19 cellular contexts compared by ENCODE assay signal in genomic region chr20:46222521-46223007, GRCh38.
DNase-seq lines count a peak whose midpoint lies in the region; ATAC-seq, FAIRE-seq and TF ChIP-seq lines count a peak whose summit lies in the region.
"Had no signal": no experiment of that assay in that cellular context is flagged by ENCODE, and none has a peak within 500 bp of the region (broad histone marks: within the 10 kb centered on the region; RNA-seq: fewer than 3 reads in every experiment).

No MANE protein-coding gene starts in this region.

- DNase-seq in A549 (ENCODE audit: low read depth in 1 of 2, low spot score in 1 of 2) (no peak), NT2/D1 (ENCODE audit: low read depth, low spot score) (peak; percentile 13), head of caudate nucleus (peak; percentile 44 to 93 (median 79)), nucleus accumbens (lab: John Stamatoyannopoulos, UW) (peak in 41 of 56 donors; percentile 6 to 84 (median 50)), NCI-H128 (lab: John Stamatoyannopoulos, UW; ENCODE audit: unreplicated experiment) (no peak)
- DNase-seq in activated CD8-positive, alpha-beta T cell treated with anti-CD3 and anti-CD28 coated beads, Interleukin-2, amount 10 ng/mL, durations not matched to agents 7 days and 5 days, result no peak
- DNase-seq: activated CD4-positive, alpha-beta T cell treated with anti-CD3 and anti-CD28 coated beads for 48 hours; CD8-positive, alpha-beta memory T cell; Kasumi-1; NK-92 treated with Interleukin-12 subunit alpha and Interleukin-12 subunit beta, amount 100 ng/mL, for 24 hours; SIG-M5; stimulated activated naive CD8-positive, alpha-beta T cell treated with anti-CD3 and anti-CD28 coated beads, Interleukin-15, Interleukin-2, amounts not matched to agents 100 U/mL and 50 U/mL, for 24 hours had no signal

- H3K27ac Mint-ChIP-seq in activated CD8-positive, alpha-beta T cell treated with anti-CD3 and anti-CD28 coated beads, Interleukin-2, amount 10 ng/mL, durations not matched to agents 7 days and 5 days, result no peak overlapping the region

- TF ChIP-seq EP300 in A549 (IDR thresholded peaks at IDR 0.05), result no peak

- WGBS in A549 (ENCODE audit: missing lambda C conversion rate), result 60% methylated on average over 14 of the region's 14 CpGs

- no peak overlapping the region for H3K4me2 ChIP-seq in A549

- peaks cover 9% of the 10 kb centered on the region for H3K27me3 Mint-ChIP-seq in activated CD8-positive, alpha-beta T cell treated with anti-CD3 and anti-CD28 coated beads, Interleukin-2, amount 10 ng/mL, durations not matched to agents 7 days and 5 days (ENCODE audit: low read depth)

- H3K36me3 ChIP-seq in NT2/D1 (ENCODE audit: insufficient read depth, insufficient read length, low read length), result no peaks in the 10 kb centered on the region

- FAIRE-seq in A549 (lab: Jason Lieb, UNC), result no peak
- FAIRE-seq: A204.1, endometrium, G401.6, H54 had no signal

- POLR2A ChIA-PET in A549 (lab: Yijun Ruan, JAX), result interaction anchor here (0.6 kb wide), 1 partner anchor 20 kb away, joined by 10 read pairs; no protein-coding TSS in a partner anchor
- POLR2A ChIA-PET in activated CD8-positive, alpha-beta T cell treated with anti-CD3 and anti-CD28 coated beads, Interleukin-2, amount 10 ng/mL, durations not matched to agents 7 days and 5 days (lab: Charles Lee), result no interaction called here

- H3K4me1 ChIP-seq in A549 (0 out of 3 replicates have a peak, but pooled peaks cover 4% of the 10 kb centered on the region), NT2/D1 (ENCODE audit: insufficient read depth, insufficient read length) (peaks cover 17% of the 10 kb centered on the region)

- no peak for TF ChIP-seq POLR2A in A549 (IDR thresholded peaks at IDR 0.05; ENCODE audit: low read length)

- H3K9ac ChIP-seq in NT2/D1 (ENCODE audit: insufficient read length, low read depth), result peak overlapping the region; percentile 14

- no peak overlapping the region for H3K27ac ChIP-seq in A549
- H3K27ac ChIP-seq: HL-60 had no signal

- TF ChIP-seq CTCF in A549 (IDR thresholded peaks at IDR 0.05), result no peak

- H3K4me3 ChIP-seq in A549 (no peak overlapping the region), NT2/D1 (ENCODE audit: insufficient read length, low read depth) (no peak overlapping the region)

- H3K9me3 ChIP-seq in A549, result no peaks in the 10 kb centered on the region
- H3K9me3 ChIP-seq in NT2/D1 (ENCODE audit: insufficient read depth, low read length), result no peaks in the 10 kb centered on the region

- no peaks in the 10 kb centered on the region for H3K36me3 Mint-ChIP-seq in activated CD8-positive, alpha-beta T cell treated with anti-CD3 and anti-CD28 coated beads, Interleukin-2, amount 10 ng/mL, durations not matched to agents 7 days and 5 days (ENCODE audit: low read depth)
- H3K36me3 Mint-ChIP-seq: CD8-positive, alpha-beta memory T cell had no signal

- CTCF ChIA-PET in A549 (lab: Yijun Ruan, JAX), result interaction anchor here (2.4 kb wide), 1 partner anchor 49 kb away, joined by 5 read pairs; no protein-coding TSS in a partner anchor
- CTCF ChIA-PET in activated CD8-positive, alpha-beta T cell treated with anti-CD3 and anti-CD28 coated beads, Interleukin-2, amount 10 ng/mL, durations not matched to agents 7 days and 5 days (lab: Charles Lee), result no interaction called here

- no peaks in the 10 kb centered on the region for H3K4me1 Mint-ChIP-seq in activated CD8-positive, alpha-beta T cell treated with anti-CD3 and anti-CD28 coated beads, Interleukin-2, amount 10 ng/mL, durations not matched to agents 7 days and 5 days (ENCODE audit: low read depth)
- H3K4me1 Mint-ChIP-seq: CD8-positive, alpha-beta memory T cell had no signal

- no peaks in the 10 kb centered on the region for H3K27me3 ChIP-seq in NT2/D1 (ENCODE audit: insufficient read depth, insufficient read length)

- no peak overlapping the region for H3K4me3 Mint-ChIP-seq in activated CD8-positive, alpha-beta T cell treated with anti-CD3 and anti-CD28 coated beads, Interleukin-2, amount 10 ng/mL, durations not matched to agents 7 days and 5 days
- H3K4me3 Mint-ChIP-seq: CD8-positive, alpha-beta memory T cell had no signal

- intact Hi-C loops in head of caudate nucleus (cut with DNase I), result no loop called here

- no peak for ATAC-seq in A549
- no peak for ATAC-seq in activated CD8-positive, alpha-beta T cell treated with anti-CD3 and anti-CD28 coated beads, Interleukin-2, amount 10 ng/mL, durations not matched to agents 7 days and 5 days
- ATAC-seq in GM21423 (IDR thresholded peaks at IDR 0.05; ENCODE audit: unreplicated experiment), result no peak
- no peak for ATAC-seq in HG03342 (IDR thresholded peaks at IDR 0.05; ENCODE audit: unreplicated experiment)
- ATAC-seq: stimulated activated naive CD8-positive, alpha-beta T cell treated with anti-CD3 and anti-CD28 coated beads, Interleukin-15, Interleukin-2, amounts not matched to agents 100 U/mL and 50 U/mL, for 24 hours had no signal

- no peak for TF ChIP-seq RAD21 in A549 (conservative IDR thresholded peaks at IDR 0.05 in 1 of 2, IDR thresholded peaks at IDR 0.05 in 1 of 2)

- H3K9me3 Mint-ChIP-seq in activated CD8-positive, alpha-beta T cell treated with anti-CD3 and anti-CD28 coated beads, Interleukin-2, amount 10 ng/mL, durations not matched to agents 7 days and 5 days (ENCODE audit: insufficient read depth), result no peaks in the 10 kb centered on the region
- H3K9me3 Mint-ChIP-seq: CD8-positive, alpha-beta memory T cell had no signal

TF ChIP-seq in A549, 52 proteins besides CTCF, POLR2A, EP300 and RAD21:
- TF ChIP-seq MAFK (IDR thresholded peaks at IDR 0.05; ENCODE audit: partially characterized antibody) (peak; percentile 81), CHD4 (IDR thresholded peaks at IDR 0.05; ENCODE audit: borderline replicate concordance) (no peak)
TF ChIP-seq in A549: peak in this region for 1.

Comparison
In these comparisons a context has a peak if more than half of its experiments do, and no peak if none do; other contexts are left out.
1. DNase-seq: peak in NT2/D1 (single experiment), head of caudate nucleus (42 of 42) and nucleus accumbens (41 of 56); none in A549 (0 of 2), activated CD8-positive, alpha-beta T cell treated with anti-CD3 and anti-CD28 coated beads, Interleukin-2, amount 10 ng/mL, durations not matched to agents 7 days and 5 days (single experiment) and NCI-H128 (single experiment).